ENCODE assay signal across 15 cellular contexts in genomic region chr7:55304363-55304762, GRCh38.
DNase-seq lines count a peak whose midpoint lies in the region; ATAC-seq, FAIRE-seq and TF ChIP-seq lines count a peak whose summit lies in the region.
"Had no signal": no experiment of that assay in that cellular context is flagged by ENCODE, and none has a peak within 500 bp of the region (broad histone marks: within the 10 kb centered on the region; RNA-seq: fewer than 3 reads in every experiment).

No MANE protein-coding gene starts in this region.

- H3K27me3 ChIP-seq in bronchial epithelial cell (ENCODE audit: control insufficient read depth, insufficient read depth, low read length): no peaks in the 10 kb centered on the region
- H3K27me3 ChIP-seq: SJCRH30 had no signal

- no peak for ATAC-seq in stimulated activated effector memory CD8-positive, alpha-beta T cell treated with anti-CD3 and anti-CD28 coated beads, Interleukin-12 subunit alpha, Interleukin-12 subunit beta, amount 100 ng/mL, for 72 hours
- ATAC-seq: K562 had no signal

- FAIRE-seq in bronchial epithelial cell (lab: Jason Lieb, UNC): no peak
- FAIRE-seq: GM19239, K562 had no signal

- no peaks in the 10 kb centered on the region for H3K36me3 ChIP-seq in bronchial epithelial cell (ENCODE audit: control insufficient read depth, insufficient read depth, low read length)
- H3K36me3 ChIP-seq: SJCRH30 had no signal

- H3K4me3 ChIP-seq in bronchial epithelial cell (ENCODE audit: low read depth, low read length): no peak overlapping the region
- H3K4me3 ChIP-seq: K562, SJCRH30 had no signal

- H3K9me3 Mint-ChIP-seq in stimulated activated effector memory CD8-positive, alpha-beta T cell treated with anti-CD3 and anti-CD28 coated beads, Interleukin-12 subunit alpha, Interleukin-12 subunit beta, amount 100 ng/mL, for 72 hours: no peaks in the 10 kb centered on the region
- no peaks in the 10 kb centered on the region for H3K9me3 Mint-ChIP-seq in activated CD4-positive, alpha-beta memory T cell treated with anti-CD3 and anti-CD28 coated beads for 36 hours

- no peak for TF ChIP-seq CTCF in bronchial epithelial cell (IDR thresholded peaks at IDR 0.05; ENCODE audit: insufficient read depth, low read length, severe bottlenecking)

- no peak overlapping the region for H3K27ac Mint-ChIP-seq in stimulated activated effector memory CD8-positive, alpha-beta T cell treated with anti-CD3 and anti-CD28 coated beads, Interleukin-12 subunit alpha, Interleukin-12 subunit beta, amount 100 ng/mL, for 72 hours
- no peak overlapping the region for H3K27ac Mint-ChIP-seq in activated CD4-positive, alpha-beta memory T cell treated with anti-CD3 and anti-CD28 coated beads for 36 hours

- H3K4me1 Mint-ChIP-seq in stimulated activated effector memory CD8-positive, alpha-beta T cell treated with anti-CD3 and anti-CD28 coated beads, Interleukin-12 subunit alpha, Interleukin-12 subunit beta, amount 100 ng/mL, for 72 hours: peaks cover 55% of the 10 kb centered on the region
- peaks cover 29% of the 10 kb centered on the region for H3K4me1 Mint-ChIP-seq in activated CD4-positive, alpha-beta memory T cell treated with anti-CD3 and anti-CD28 coated beads for 36 hours (ENCODE audit: low read depth)

- DNase-seq in ELR (ENCODE audit: low read depth) (peak; percentile 3), NCI-H1048 (lab: John Stamatoyannopoulos, UW) (peak; percentile 45), bronchial epithelial cell (ENCODE audit: low read depth) (peak; percentile 40), iris pigment epithelial cell (ENCODE audit: low read depth) (peak; percentile 31), NCI-H524 (lab: John Stamatoyannopoulos, UW) (no peak), OCI-M1 (lab: John Stamatoyannopoulos, UW) (no peak)
- DNase-seq in stimulated activated effector memory CD8-positive, alpha-beta T cell treated with anti-CD3 and anti-CD28 coated beads, Interleukin-12 subunit alpha, Interleukin-12 subunit beta, amount 100 ng/mL, for 72 hours (ENCODE audit: low spot score in 2 of 2): no peak
- DNase-seq in activated CD4-positive, alpha-beta memory T cell treated with anti-CD3 and anti-CD28 coated beads for 36 hours: no peak
- DNase-seq: DND-41, NCI-H1092 treated with DMSO at 0.1 percent for 48 hours, NCI-H1694 treated with DMSO at 0.1 percent for 48 hours, SJCRH30, SW 1271 had no signal

- intact Hi-C loops in activated CD4-positive, alpha-beta memory T cell treated with anti-CD3 and anti-CD28 coated beads for 36 hours (cut with micrococcal nuclease): no loop called here

- POLR2A ChIA-PET in activated CD4-positive, alpha-beta memory T cell treated with anti-CD3 and anti-CD28 coated beads for 36 hours (lab: Charles Lee): no interaction called here

- CTCF ChIA-PET in activated CD4-positive, alpha-beta memory T cell treated with anti-CD3 and anti-CD28 coated beads for 36 hours (lab: Charles Lee): no interaction called here

- H3K4me3 Mint-ChIP-seq in stimulated activated effector memory CD8-positive, alpha-beta T cell treated with anti-CD3 and anti-CD28 coated beads, Interleukin-12 subunit alpha, Interleukin-12 subunit beta, amount 100 ng/mL, for 72 hours: no peak overlapping the region
- no peak overlapping the region for H3K4me3 Mint-ChIP-seq in activated CD4-positive, alpha-beta memory T cell treated with anti-CD3 and anti-CD28 coated beads for 36 hours

- H3K27me3 Mint-ChIP-seq in activated CD4-positive, alpha-beta memory T cell treated with anti-CD3 and anti-CD28 coated beads for 36 hours: peaks cover 31% of the 10 kb centered on the region

- peaks cover 8% of the 10 kb centered on the region for H3K36me3 Mint-ChIP-seq in stimulated activated effector memory CD8-positive, alpha-beta T cell treated with anti-CD3 and anti-CD28 coated beads, Interleukin-12 subunit alpha, Interleukin-12 subunit beta, amount 100 ng/mL, for 72 hours
- no peaks in the 10 kb centered on the region for H3K36me3 Mint-ChIP-seq in activated CD4-positive, alpha-beta memory T cell treated with anti-CD3 and anti-CD28 coated beads for 36 hours

Comparison
In these comparisons a context has a peak if more than half of its experiments do, and no peak if none do; other contexts are left out.
1. DNase-seq: peak in ELR (single experiment), NCI-H1048 (single experiment), bronchial epithelial cell (single experiment) and iris pigment epithelial cell (single experiment); none in NCI-H524 (0 of 2), OCI-M1 (single experiment), stimulated activated effector memory CD8-positive, alpha-beta T cell treated with anti-CD3 and anti-CD28 coated beads, Interleukin-12 subunit alpha, Interleukin-12 subunit beta, amount 100 ng/mL, for 72 hours (0 of 2) and activated CD4-positive, alpha-beta memory T cell treated with anti-CD3 and anti-CD28 coated beads for 36 hours (single experiment).